In the genomic region with DNA sequence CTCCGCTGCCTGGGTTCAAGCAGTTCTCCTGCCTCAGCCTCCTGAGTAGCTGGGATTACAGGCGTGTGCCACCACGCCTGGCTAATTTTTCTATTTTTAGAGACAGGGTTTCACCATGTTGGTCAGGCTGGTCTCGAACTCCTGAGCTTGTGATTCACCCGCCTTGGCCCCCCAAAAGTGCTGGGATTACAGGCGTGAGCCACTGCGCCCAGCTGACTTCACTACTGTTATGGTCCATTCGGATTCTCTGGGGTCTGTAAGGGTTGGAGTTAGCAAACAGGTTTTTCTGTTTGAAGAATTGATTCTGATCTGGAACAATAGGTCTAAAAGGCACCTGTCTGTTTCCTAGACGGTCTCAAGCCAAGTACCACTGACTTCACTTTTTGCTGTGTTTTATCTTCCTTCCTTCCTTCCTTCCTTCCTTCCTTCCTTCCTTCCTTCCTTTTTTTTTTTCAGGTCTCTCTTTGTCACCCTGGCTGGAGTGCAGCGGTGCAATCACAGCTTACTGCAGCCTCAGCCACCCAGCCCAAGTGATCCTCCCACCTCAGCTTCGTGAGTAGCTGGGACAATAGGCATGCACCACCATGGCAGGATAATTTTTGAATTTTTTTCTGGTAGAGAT, we compare ENCODE assay signal across 17 cellular contexts.
A peak's percentile ranks its signal among the peaks of the same experiment; 100 is the strongest.
DNase-seq lines count a peak whose midpoint lies in the region; ATAC-seq and TF ChIP-seq lines count a peak whose summit lies in the region.
"Had no signal": no experiment of that assay in that cellular context is flagged by ENCODE, and none has a peak within 500 bp of the region (broad histone marks: within the 10 kb centered on the region; RNA-seq: fewer than 3 reads in every experiment).

No MANE protein-coding gene starts in this region.

- H3K9me3 ChIP-seq in BLaER1 treated with 17β-estradiol and CSF1 and Interleukin-3, amounts not matched to agents 10 nM and 100 nM (replicated peaks in 1 of 11) = peaks cover 15 to 38% (median 25%) of the 10 kb centered on the region in 11 experiments
- H3K9me3 ChIP-seq in endodermal cell (ENCODE audit: control insufficient read depth, low read length) = no peaks in the 10 kb centered on the region
- H3K9me3 ChIP-seq: Caco-2, Peyer's patch had no signal

- H3K36me3 Mint-ChIP-seq in GM23338 (ENCODE audit: low read depth) (peaks cover 7% of the 10 kb centered on the region; the same call in 2 of the 3 replicates), endodermal cell (ENCODE audit: low read depth) (no peaks in the 10 kb centered on the region)
- H3K36me3 Mint-ChIP-seq in stimulated activated memory B cell treated with anti-CD40 and anti-IgM and Interleukin-4, amounts not matched to agents 10 μg/mL and 1 μg/mL and 100 μg/mL, for 72 hours = peaks cover 28% of the 10 kb centered on the region
- H3K36me3 Mint-ChIP-seq in activated CD4-positive, alpha-beta T cell treated with anti-CD3 and anti-CD28 coated beads for 36 hours (ENCODE audit: low read depth) = peaks cover 11% of the 10 kb centered on the region

- peaks cover 0 to 26% (median 0%) of the 10 kb centered on the region in 11 experiments; a peak in 5 of 22 replicates for H4K20me1 ChIP-seq in BLaER1 treated with 17β-estradiol and CSF1 and Interleukin-3, amounts not matched to agents 10 nM and 100 nM
- no peaks in the 10 kb centered on the region for H4K20me1 ChIP-seq in GM23338 (replicated peaks; ENCODE audit: insufficient read depth)

- H3K27ac Mint-ChIP-seq in GM23338 (peak overlapping the region; percentile 78; the same call in 1 of the 2 replicates), endodermal cell (no peak overlapping the region)
- H3K27ac Mint-ChIP-seq in stimulated activated memory B cell treated with anti-CD40 and anti-IgM and Interleukin-4, amounts not matched to agents 10 μg/mL and 1 μg/mL and 100 μg/mL, for 72 hours = peak overlapping the region; percentile 75
- H3K27ac Mint-ChIP-seq in activated CD4-positive, alpha-beta T cell treated with anti-CD3 and anti-CD28 coated beads for 36 hours = no peak overlapping the region

- H3K27ac ChIP-seq in BLaER1 treated with 17β-estradiol and CSF1 and Interleukin-3, amounts not matched to agents 10 nM and 100 nM = no peak overlapping the region
- no peak overlapping the region for H3K27ac ChIP-seq in GM23338 (ENCODE audit: low read depth)
- H3K27ac ChIP-seq in endodermal cell (ENCODE audit: low read depth, low read length) = no peak overlapping the region
- H3K27ac ChIP-seq: Peyer's patch had no signal

- H3K36me3 ChIP-seq in BLaER1 treated with 17β-estradiol and CSF1 and Interleukin-3, amounts not matched to agents 10 nM and 100 nM = no peaks in the 10 kb centered on the region; a peak in 1 of 22 replicates
- no peaks in the 10 kb centered on the region for H3K36me3 ChIP-seq in GM23338 (ENCODE audit: insufficient read depth)
- no peaks in the 10 kb centered on the region for H3K36me3 ChIP-seq in endodermal cell (ENCODE audit: control insufficient read depth, insufficient read depth, low read length)
- H3K36me3 ChIP-seq: Peyer's patch had no signal

- H3K4me2 ChIP-seq in BLaER1 treated with 17β-estradiol and CSF1 and Interleukin-3, amounts not matched to agents 10 nM and 100 nM = peak overlapping the region in 10 of 11 experiments; percentile 7 to 34 (median 24); a peak in 14 of 22 replicates
- H3K4me2 ChIP-seq in GM23338 = no peak overlapping the region

- no peaks in the 10 kb centered on the region for H3F3A ChIP-seq in GM23338 (replicated peaks; ENCODE audit: low read depth)

- no peak overlapping the region for H3K9ac ChIP-seq in BLaER1 treated with 17β-estradiol and CSF1 and Interleukin-3, amounts not matched to agents 10 nM and 100 nM
- H3K9ac ChIP-seq in endodermal cell (ENCODE audit: extremely low read depth, low read length, poor library complexity, severe bottlenecking) = no peak overlapping the region

- H3K4me3 ChIP-seq in BLaER1 treated with 17β-estradiol and CSF1 and Interleukin-3, amounts not matched to agents 10 nM and 100 nM = no peak overlapping the region
- H3K4me3 ChIP-seq in GM23338 (no peak overlapping the region), endodermal cell (ENCODE audit: low read length) (no peak overlapping the region)
- H3K4me3 ChIP-seq: GM12878, Peyer's patch had no signal

- H3K4me1 ChIP-seq in BLaER1 treated with 17β-estradiol and CSF1 and Interleukin-3, amounts not matched to agents 10 nM and 100 nM = peaks cover 0 to 16% (median 10%) of the 10 kb centered on the region in 10 experiments; a peak in 15 of 20 replicates
- no peaks in the 10 kb centered on the region for H3K4me1 ChIP-seq in GM23338 (ENCODE audit: insufficient read depth)
- no peaks in the 10 kb centered on the region for H3K4me1 ChIP-seq in endodermal cell (ENCODE audit: control insufficient read depth, insufficient read depth, low read length)
- H3K4me1 ChIP-seq: Caco-2, Peyer's patch had no signal

- no peaks in the 10 kb centered on the region for H3K79me2 ChIP-seq in GM23338 (replicated peaks; ENCODE audit: insufficient read depth)

- H3K4me3 Mint-ChIP-seq in GM23338 (no peak overlapping the region), endodermal cell (no peak overlapping the region)
- H3K4me3 Mint-ChIP-seq in stimulated activated memory B cell treated with anti-CD40 and anti-IgM and Interleukin-4, amounts not matched to agents 10 μg/mL and 1 μg/mL and 100 μg/mL, for 72 hours = no peak overlapping the region
- H3K4me3 Mint-ChIP-seq in activated CD4-positive, alpha-beta T cell treated with anti-CD3 and anti-CD28 coated beads for 36 hours = no peak overlapping the region

- H3K9me3 Mint-ChIP-seq in GM23338 = peaks cover 16% of the 10 kb centered on the region; the same call in 2 of the 3 replicates
- peaks cover 2% of the 10 kb centered on the region for H3K9me3 Mint-ChIP-seq in endodermal cell
- peaks cover 13% of the 10 kb centered on the region for H3K9me3 Mint-ChIP-seq in stimulated activated memory B cell treated with anti-CD40 and anti-IgM and Interleukin-4, amounts not matched to agents 10 μg/mL and 1 μg/mL and 100 μg/mL, for 72 hours
- H3K9me3 Mint-ChIP-seq in activated CD4-positive, alpha-beta T cell treated with anti-CD3 and anti-CD28 coated beads for 36 hours (ENCODE audit: low read depth) = peaks cover 9% of the 10 kb centered on the region

- TF ChIP-seq CTCF in GM23338 (conservative IDR thresholded peaks at IDR 0.05; ENCODE audit: low read depth in 2 of 2) (no peak), endodermal cell (conservative IDR thresholded peaks at IDR 0.05) (no peak)

- no peaks in the 10 kb centered on the region for H3K27me3 ChIP-seq in BLaER1 treated with 17β-estradiol and CSF1 and Interleukin-3, amounts not matched to agents 10 nM and 100 nM
- H3K27me3 ChIP-seq in GM23338 (ENCODE audit: insufficient read depth) = no peaks in the 10 kb centered on the region
- no peaks in the 10 kb centered on the region for H3K27me3 ChIP-seq in endodermal cell (ENCODE audit: control insufficient read depth, insufficient read depth, low read length, poor library complexity, severe bottlenecking)
- H3K27me3 ChIP-seq: Peyer's patch had no signal

- H3K27me3 Mint-ChIP-seq in GM23338 (ENCODE audit: insufficient read depth, low read depth, poor library complexity) (peaks cover 6% of the 10 kb centered on the region), endodermal cell (ENCODE audit: insufficient read depth) (no peaks in the 10 kb centered on the region)
- no peaks in the 10 kb centered on the region for H3K27me3 Mint-ChIP-seq in stimulated activated memory B cell treated with anti-CD40 and anti-IgM and Interleukin-4, amounts not matched to agents 10 μg/mL and 1 μg/mL and 100 μg/mL, for 72 hours
- H3K27me3 Mint-ChIP-seq in activated CD4-positive, alpha-beta T cell treated with anti-CD3 and anti-CD28 coated beads for 36 hours = no peaks in the 10 kb centered on the region
- H3K27me3 Mint-ChIP-seq: IgD-negative memory B cell had no signal

- POLR2A ChIA-PET in activated CD4-positive, alpha-beta T cell treated with anti-CD3 and anti-CD28 coated beads for 36 hours (lab: Charles Lee) = no interaction called here

- intact Hi-C loops in activated CD4-positive, alpha-beta T cell treated with anti-CD3 and anti-CD28 coated beads for 36 hours (cut with DNase I, micrococcal nuclease) = no loop called here

- H3K4me1 Mint-ChIP-seq in GM23338 (peaks cover 16% of the 10 kb centered on the region), endodermal cell (no peaks in the 10 kb centered on the region)
- H3K4me1 Mint-ChIP-seq in stimulated activated memory B cell treated with anti-CD40 and anti-IgM and Interleukin-4, amounts not matched to agents 10 μg/mL and 1 μg/mL and 100 μg/mL, for 72 hours = peaks cover 71% of the 10 kb centered on the region
- peaks cover 30% of the 10 kb centered on the region for H3K4me1 Mint-ChIP-seq in activated CD4-positive, alpha-beta T cell treated with anti-CD3 and anti-CD28 coated beads for 36 hours

- no peak for ATAC-seq in GM23338
- ATAC-seq in stimulated activated memory B cell treated with anti-CD40 and anti-IgM and Interleukin-4, amounts not matched to agents 10 μg/mL and 1 μg/mL and 100 μg/mL, for 72 hours = no peak
- ATAC-seq in activated CD4-positive, alpha-beta T cell treated with anti-CD3 and anti-CD28 coated beads for 36 hours = no peak
- ATAC-seq in HG02981 (IDR thresholded peaks at IDR 0.05; ENCODE audit: unreplicated experiment) = no peak
- no peak for ATAC-seq in HG03139 (IDR thresholded peaks at IDR 0.05; ENCODE audit: unreplicated experiment)
- ATAC-seq: GM12878 had no signal

- 82 to 83% methylated on average over 6 to 11 of the region's 11 CpGs for WGBS in endodermal cell (ENCODE audit: insufficient coverage in 1 of 2, insufficient read length in 1 of 2), 2 experiments

- no peak overlapping the region for H2AFZ ChIP-seq in GM23338

- no peaks in the 10 kb centered on the region for H3K9me2 ChIP-seq in GM23338 (ENCODE audit: insufficient read depth)

- CTCF ChIA-PET in activated CD4-positive, alpha-beta T cell treated with anti-CD3 and anti-CD28 coated beads for 36 hours (lab: Charles Lee) = interaction anchor here (1.1 kb wide), 4 partner anchors 16 to 277 kb away, joined by 3 read pairs; no protein-coding TSS in a partner anchor

- DNase-seq in GM23338 (ENCODE audit: low spot score) (no peak), endodermal cell (peak; percentile 20)
- DNase-seq in activated CD4-positive, alpha-beta T cell treated with anti-CD3 and anti-CD28 coated beads for 36 hours = no peak
- DNase-seq: C1 segment of cervical spinal cord, DMS79, HCEC 1CT, NCI-H1436 treated with DMSO at 0.1 percent for 48 hours, NCI-H69, Peyer's patch, SHP77 treated with DMSO at 0.1 percent for 48 hours had no signal

TF ChIP-seq in GM23338, 12 proteins besides CTCF, POLR2A, EP300 and RAD21 (continues in another document):
- no peak for TF ChIP-seq CREB1 (CRISPR knock-in tag; IDR thresholded peaks at IDR 0.05; ENCODE audit: low read depth)
- TF ChIP-seq ETS1 (IDR thresholded peaks at IDR 0.05) = no peak

Comparison
In these comparisons a context has a peak if more than half of its experiments do, and no peak if none do; other contexts are left out.
1. H3K27ac Mint-ChIP-seq: peak in GM23338 (single experiment) and stimulated activated memory B cell treated with anti-CD40 and anti-IgM and Interleukin-4, amounts not matched to agents 10 μg/mL and 1 μg/mL and 100 μg/mL, for 72 hours (single experiment); none in endodermal cell (single experiment) and activated CD4-positive, alpha-beta T cell treated with anti-CD3 and anti-CD28 coated beads for 36 hours (single experiment).